In the genomic region with DNA sequence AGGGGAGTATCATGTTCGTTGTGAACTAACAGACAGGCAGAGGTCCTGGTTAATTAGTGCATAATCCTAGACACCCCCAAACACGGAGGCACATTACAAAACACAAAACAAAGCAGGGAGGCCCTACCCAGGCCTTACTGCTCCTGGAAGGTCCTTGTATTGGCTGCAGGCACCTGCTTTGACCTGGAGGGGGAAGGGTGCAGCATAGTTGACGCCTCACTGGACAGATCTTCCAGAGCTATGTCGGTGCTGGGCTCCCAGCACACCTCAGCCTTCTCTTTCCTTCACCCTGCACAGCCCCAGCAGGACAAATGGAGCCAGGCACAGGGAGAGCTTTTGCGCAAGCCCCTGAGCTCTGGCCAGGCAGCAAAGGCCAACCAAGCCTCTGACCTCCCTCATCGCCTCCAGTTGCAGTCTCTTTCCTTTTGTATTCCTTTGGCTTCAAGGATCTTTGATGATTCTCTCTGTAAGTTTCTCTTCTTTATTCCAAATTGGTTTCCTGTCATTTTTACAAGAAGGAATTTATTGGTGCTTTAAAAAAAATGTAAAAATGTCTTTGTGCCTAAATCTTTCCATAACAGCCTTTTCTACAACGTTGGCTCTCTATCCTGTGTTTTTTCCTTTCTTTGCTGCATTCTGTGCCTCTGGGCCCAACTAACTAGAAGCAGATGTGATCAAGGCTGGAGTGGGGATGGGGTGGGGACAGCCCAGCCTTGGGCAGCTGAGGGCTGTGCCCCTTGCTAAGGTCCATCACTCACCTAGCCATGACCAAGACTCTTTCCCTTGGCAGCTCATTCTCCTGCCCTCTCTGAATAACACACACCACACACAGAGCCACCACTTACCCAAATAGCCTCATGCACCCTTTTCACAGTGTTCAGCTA, we compare ENCODE assay signal across 27 cellular contexts.
A peak's percentile ranks its signal among the peaks of the same experiment; 100 is the strongest.
DNase-seq lines count a peak whose midpoint lies in the region; ATAC-seq and TF ChIP-seq lines count a peak whose summit lies in the region.
"Had no signal": no experiment of that assay in that cellular context is flagged by ENCODE, and none has a peak within 500 bp of the region (broad histone marks: within the 10 kb centered on the region; RNA-seq: fewer than 3 reads in every experiment).

No MANE protein-coding gene starts in this region.

- no peaks in the 10 kb centered on the region for H3K36me3 ChIP-seq in hepatocyte (replicated peaks; ENCODE audit: insufficient read depth, low read depth)
- H3K36me3 ChIP-seq in neuronal stem cell (replicated peaks in 1 of 2; ENCODE audit: control insufficient read depth in 2 of 2, insufficient read depth in 2 of 2, low read length in 2 of 2), result no peaks in the 10 kb centered on the region
- no peaks in the 10 kb centered on the region for H3K36me3 ChIP-seq in vagina
- H3K36me3 ChIP-seq: breast epithelium, tibial artery had no signal

- H3K27ac ChIP-seq in hepatocyte (peak overlapping the region; percentile 79), neuronal stem cell (replicated peaks; ENCODE audit: low read length) (no peak overlapping the region), vagina (no peak overlapping the region)
- H3K27ac ChIP-seq: GM23248, SK-N-MC, tibial artery had no signal

- H3K14ac ChIP-seq in neuronal stem cell (ENCODE audit: low read length), result no peak overlapping the region

- no peak overlapping the region for H4K91ac ChIP-seq in neuronal stem cell (ENCODE audit: low read depth, low read length, poor library complexity)

- H3K79me1 ChIP-seq in neuronal stem cell (ENCODE audit: low read depth, low read length), result no peaks in the 10 kb centered on the region

- peak overlapping the region; percentile 57 for H3K18ac ChIP-seq in neuronal stem cell (ENCODE audit: low read length)

- H2BK5ac ChIP-seq in neuronal stem cell (ENCODE audit: low read length), result no peak overlapping the region

- no peak overlapping the region for H2BK15ac ChIP-seq in neuronal stem cell (ENCODE audit: low read length)

- no peaks in the 10 kb centered on the region for H4K20me1 ChIP-seq in hepatocyte (ENCODE audit: insufficient read depth, poor library complexity, severe bottlenecking)

- H2AFZ ChIP-seq in hepatocyte (no peak overlapping the region), neuronal stem cell (ENCODE audit: low read length) (no peak overlapping the region)
- H2AFZ ChIP-seq: GM23248 had no signal

- H3K79me2 ChIP-seq in hepatocyte, result no peaks in the 10 kb centered on the region

- H3K27me3 ChIP-seq in hepatocyte, result peaks cover 2% of the 10 kb centered on the region
- H3K27me3 ChIP-seq in neuronal stem cell (ENCODE audit: control insufficient read depth in 3 of 3, insufficient read depth in 3 of 3, low read depth in 1 of 3, low read length in 3 of 3), result peaks cover 0 to 23% (median 0%) of the 10 kb centered on the region in 3 experiments
- no peaks in the 10 kb centered on the region for H3K27me3 ChIP-seq in vagina
- H3K27me3 ChIP-seq: tibial artery had no signal

- peak; percentile 61 for DNase-seq in Right ventricle myocardium superior
- DNase-seq in cardiac septum (ENCODE audit: low spot score), result no peak
- DNase-seq in hepatocyte (ENCODE audit: low spot score), result no peak
- DNase-seq in neuronal stem cell (ENCODE audit: low spot score), result no peak
- DNase-seq in vagina (ENCODE audit: extremely low spot score in 2 of 2), result no peak
- no peak for DNase-seq in activated CD8-positive, alpha-beta memory T cell treated with anti-CD3 and anti-CD28 coated beads for 24 hours
- DNase-seq in germinal center (ENCODE audit: low spot score), result no peak
- DNase-seq: activated CD4-positive, CD25-positive, alpha-beta regulatory T cell treated with anti-CD3 and anti-CD28 coated beads, Interleukin-2, amount 50 U/mL, for 72 hours; activated CD8-positive, alpha-beta T cell treated with anti-CD3 and anti-CD28 coated beads for 36 hours; activated naive CD4-positive, alpha-beta T cell treated with anti-CD3 and anti-CD28 coated beads, Interleukin-2, amount 50 U/mL, for 16 hours; CD4-positive, CD25-positive, alpha-beta regulatory T cell; DND-41; GM23248; hippocampal formation; NCI-H1092; NCI-H187; NCI-H2171; NCI-H510A; nucleus accumbens; OCI-M1; stimulated activated CD4-positive, alpha-beta T cell treated with anti-CD3 and anti-CD28 coated beads, Interleukin-4, amount 100 ng/mL, for 24 hours; T-helper 17 cell had no signal

- no peak overlapping the region for H4K8ac ChIP-seq in neuronal stem cell (ENCODE audit: low read depth, low read length)

- intact Hi-C loops in Right ventricle myocardium superior (cut with DNase I) (no loop called here), cardiac septum (cut with DNase I) (no loop called here), vagina (cut with DNase I) (no loop called here)

- peak; percentile 88 for ATAC-seq in Right ventricle myocardium superior (ENCODE audit: poor library complexity)
- no peak for ATAC-seq in HG02884 (IDR thresholded peaks at IDR 0.05; ENCODE audit: unreplicated experiment)
- ATAC-seq: activated CD8-positive, alpha-beta T cell treated with anti-CD3 and anti-CD28 coated beads for 36 hours; K562; T-helper 17 cell had no signal

- H3K4me1 ChIP-seq in hepatocyte (ENCODE audit: insufficient read depth) (peaks cover 37% of the 10 kb centered on the region), neuronal stem cell (ENCODE audit: control insufficient read depth in 2 of 2, insufficient read depth in 1 of 2, low read depth in 1 of 2, low read length in 2 of 2) (peaks cover 0 to 7% of the 10 kb centered on the region in 2 donors), vagina (no peaks in the 10 kb centered on the region)
- H3K4me1 ChIP-seq: breast epithelium, tibial artery had no signal

- TF ChIP-seq CTCF in hepatocyte (IDR thresholded peaks at IDR 0.05; ENCODE audit: poor library complexity) (no peak), vagina (IDR thresholded peaks at IDR 0.05) (no peak)

- no peak for TF ChIP-seq POLR2A in vagina (IDR thresholded peaks at IDR 0.05)

- H2BK120ac ChIP-seq in neuronal stem cell (ENCODE audit: low read depth, low read length), result no peak overlapping the region

- H2AK5ac ChIP-seq in neuronal stem cell (ENCODE audit: low read depth, low read length), result no peak overlapping the region

- no peak overlapping the region for H3K4ac ChIP-seq in neuronal stem cell (ENCODE audit: low read length)

- no peak overlapping the region for H3K9ac ChIP-seq in neuronal stem cell (ENCODE audit: low read depth, low read length, poor library complexity)
- H3K9ac ChIP-seq: GM23248 had no signal

- no peak overlapping the region for H3K23ac ChIP-seq in neuronal stem cell (ENCODE audit: low read depth, low read length, poor library complexity)

- no peak overlapping the region for H3K4me2 ChIP-seq in hepatocyte
- H3K4me2 ChIP-seq in neuronal stem cell (ENCODE audit: insufficient read depth, low read length, poor library complexity, severe bottlenecking), result no peak overlapping the region

- H3K9me3 ChIP-seq in hepatocyte (ENCODE audit: low read depth) (no peaks in the 10 kb centered on the region), neuronal stem cell (replicated peaks in 1 of 2; ENCODE audit: control insufficient read depth in 2 of 2, insufficient read depth in 1 of 2, low read depth in 1 of 2, low read length in 2 of 2) (no peaks in the 10 kb centered on the region), vagina (no peaks in the 10 kb centered on the region)
- H3K9me3 ChIP-seq: breast epithelium, tibial artery had no signal

- no peak overlapping the region for H2BK12ac ChIP-seq in neuronal stem cell (ENCODE audit: low read length)

- no peaks in the 10 kb centered on the region for H3K9me2 ChIP-seq in hepatocyte (replicated peaks; ENCODE audit: insufficient read depth)

- H3K4me3 ChIP-seq in hepatocyte (no peak overlapping the region), neuronal stem cell (ENCODE audit: low read length in 2 of 2) (no peak overlapping the region), vagina (no peak overlapping the region)
- H3K4me3 ChIP-seq: breast epithelium, GM23248, K562, SK-N-MC, tibial artery had no signal

- WGBS in hepatocyte (ENCODE audit: low lambda C conversion rate, missing lambda C conversion rate), result 55% methylated on average over 7 of the region's 7 CpGs
- WGBS in neuronal stem cell (ENCODE audit: extremely low coverage in 2 of 2, insufficient read length in 2 of 2, insufficient replicate concordance in 1 of 2), 2 donors, result no CpG with 5 or more reads among the region's 7 CpGs
